In genomic region chr16:64449511-64449910, GRCh38 we compare ENCODE assay signal across 28 cellular contexts.
"Had no signal": no experiment of that assay in that cellular context is flagged by ENCODE, and none has a peak within 500 bp of the region (broad histone marks: within the 10 kb centered on the region; RNA-seq: fewer than 3 reads in every experiment).

No MANE protein-coding gene starts in this region.

- H3K27ac ChIP-seq: brain microvascular endothelial cell, coronary artery, dorsolateral prefrontal cortex, right lobe of liver, stomach, thyroid gland, upper lobe of left lung, vagina, VCaP had no signal

- DNase-seq: activated CD4-positive, alpha-beta T cell treated with anti-CD3 and anti-CD28 coated beads for 4 hours; activated CD4-positive, alpha-beta T cell treated with anti-CD3 and anti-CD28 coated beads, Interleukin-2, amount 50 U/mL, for 4 hours; activated CD8-positive, alpha-beta memory T cell treated with anti-CD3 and anti-CD28 coated beads for 24 hours; activated effector memory CD4-positive, alpha-beta T cell treated with anti-CD3 and anti-CD28 coated beads, Interleukin-2, amount 50 U/mL, for 16 hours; activated naive CD4-positive, alpha-beta T cell treated with anti-CD3 and anti-CD28 coated beads, Interleukin-2, amount 10 ng/mL, durations not matched to agents 7 days and 5 days; activated naive CD8-positive, alpha-beta T cell treated with anti-CD3 and anti-CD28 coated beads, Interleukin-2, amount 10 ng/mL, durations not matched to agents 7 days and 5 days; amniotic stem cell; dorsolateral prefrontal cortex; effector memory CD4-positive, alpha-beta T cell; erythroblast; head of caudate nucleus; hippocampal formation; left colon; natural killer cell; right lobe of liver; small intestine; stimulated activated CD4-positive, alpha-beta T cell treated with anti-CD3 and anti-CD28 coated beads, Interleukin-1b, Interleukin-23, amount 100 ng/mL, for 48 hours; stimulated activated CD4-positive, alpha-beta T cell treated with anti-CD3 and anti-CD28 coated beads, Interleukin-4, amount 100 ng/mL, for 4 hours; stimulated activated CD8-positive, alpha-beta memory T cell treated with anti-CD3 and anti-CD28 coated beads, Interleukin-4, amount 100 ng/mL, for 48 hours; stomach; thyroid gland; upper lobe of left lung had no signal

- H3K36me3 ChIP-seq: brain microvascular endothelial cell, right lobe of liver, stomach, thyroid gland, upper lobe of left lung, vagina had no signal

- ATAC-seq: left colon; natural killer cell; right lobe of liver; stimulated activated memory B cell treated with anti-CD40 and anti-IgM and Interleukin-4, amounts not matched to agents 10 μg/mL and 1 μg/mL and 100 μg/mL, for 72 hours had no signal

- H3K4me3 ChIP-seq: coronary artery, dorsolateral prefrontal cortex, right lobe of liver, stomach, thyroid gland, upper lobe of left lung, vagina had no signal

- H3K27me3 ChIP-seq: brain microvascular endothelial cell, dorsolateral prefrontal cortex, right lobe of liver, stomach, thyroid gland, upper lobe of left lung, vagina had no signal

- FAIRE-seq: keratinocyte, small intestine had no signal

- H3K4me1 ChIP-seq: right lobe of liver, stomach, thyroid gland, upper lobe of left lung, vagina had no signal

- H3K9me3 ChIP-seq: right lobe of liver, stomach, thyroid gland, upper lobe of left lung, vagina had no signal
